ENCODE assay signal across 8 cellular contexts in genomic region chr13:41465215-41465907, GRCh38. TPM values are rescaled to one million over a fixed set of nuclear protein-coding genes. Genes with fewer than 3 reads are reported as not detected.
DNase-seq lines count a peak whose midpoint lies in the region; ATAC-seq and TF ChIP-seq lines count a peak whose summit lies in the region.

No MANE protein-coding gene starts in this region.

- peak overlapping the region; percentile 80 for H3K4me3 Mint-ChIP-seq in central memory CD8-positive, alpha-beta T cell

- H3K36me3 Mint-ChIP-seq in central memory CD8-positive, alpha-beta T cell (ENCODE audit: insufficient read depth), result peaks cover 95% of the 10 kb centered on the region

- TF ChIP-seq CTCF in testis (IDR thresholded peaks at IDR 0.05), result no peak

- H3K27ac Mint-ChIP-seq in central memory CD8-positive, alpha-beta T cell (ENCODE audit: low read depth), result peak overlapping the region; percentile 98

- ATAC-seq in GM19463 (IDR thresholded peaks at IDR 0.05; ENCODE audit: unreplicated experiment) (peak; percentile 96), HG03575 (IDR thresholded peaks at IDR 0.05; ENCODE audit: extremely low read depth, insufficient number of reproducible peaks, low FRiP score, unreplicated experiment) (peak; percentile 51)
- ATAC-seq in central memory CD8-positive, alpha-beta T cell (replicated peaks; ENCODE audit: extremely low read depth, poor library complexity, severe bottlenecking), result peak; percentile 76

- H3K4me1 ChIP-seq in testis, result no peaks in the 10 kb centered on the region

- H3K36me3 ChIP-seq in testis (ENCODE audit: low read depth, missing control alignments), result no peaks in the 10 kb centered on the region

- peaks cover 65% of the 10 kb centered on the region for H3K4me1 Mint-ChIP-seq in central memory CD8-positive, alpha-beta T cell

- intact Hi-C loops in testis (cut with DNase I; ENCODE audit: low total_unique reads), result no loop called here

- H3K27me3 ChIP-seq in testis, result no peaks in the 10 kb centered on the region

- H3K9me3 ChIP-seq in testis, result no peaks in the 10 kb centered on the region

- H3K9me3 Mint-ChIP-seq in central memory CD8-positive, alpha-beta T cell, result no peaks in the 10 kb centered on the region

- H3K4me3 ChIP-seq in testis, result no peak overlapping the region

- no peak for TF ChIP-seq POLR2A in testis (IDR thresholded peaks at IDR 0.05)

- no peaks in the 10 kb centered on the region for H3K27me3 Mint-ChIP-seq in central memory CD8-positive, alpha-beta T cell

- DNase-seq in AG20443 (ENCODE audit: low spot score) (peak; percentile 86), non-pigmented ciliary epithelial cell (ENCODE audit: low read depth) (peak; percentile 71), testis (peak; percentile 46), cerebellar cortex (ENCODE audit: low spot score) (no peak)
- DNase-seq in activated CD4-positive, alpha-beta T cell treated with anti-CD3 and anti-CD28 coated beads for 1 hour, result peak; percentile 83
- peak; percentile 70 to 88 for DNase-seq in central memory CD8-positive, alpha-beta T cell (ENCODE audit: low spot score in 2 of 2)

- H3K27ac ChIP-seq in testis, result no peak overlapping the region

- 77 to 90% methylated on average over 4 of the region's 4 CpGs for WGBS in testis, 2 donors

RNA-seq across cellular contexts. Expression of gene RGCC, which starts 8.0 kb away (rescaled TPM):
- total RNA-seq in testis, result 10 to 100 TPM; 15.1 to 26.5 TPM
- 64.2 TPM for polyA plus RNA-seq in testis (ENCODE audit: insufficient read depth, low read depth, low replicate concordance)
